In genomic region chr6:159606786-159607185, GRCh38 we compare ENCODE assay signal across 19 cellular contexts.
"Had no signal": no experiment of that assay in that cellular context is flagged by ENCODE, and none has a peak within 500 bp of the region (broad histone marks: within the 10 kb centered on the region; RNA-seq: fewer than 3 reads in every experiment).

No MANE protein-coding gene starts in this region.

- H3K4me3 Mint-ChIP-seq: activated naive CD8-positive, alpha-beta T cell; neural crest cell had no signal

- H3K4me1 ChIP-seq: breast epithelium, gastroesophageal sphincter, lower lobe of right lung, spleen, stomach, upper lobe of right lung had no signal

- H3K9me3 ChIP-seq: lower lobe of right lung, stomach, thoracic aorta, upper lobe of right lung had no signal

- H3K36me3 ChIP-seq: breast epithelium, gastroesophageal sphincter, heart right ventricle, lower lobe of right lung, spleen, stomach, thoracic aorta, upper lobe of right lung had no signal

- H3K4me3 ChIP-seq: breast epithelium, gastroesophageal sphincter, heart right ventricle, lower lobe of right lung, spleen, stomach, thoracic aorta, upper lobe of right lung had no signal

- DNase-seq: activated CD4-positive, alpha-beta T cell treated with anti-CD3 and anti-CD28 coated beads, Interleukin-2, amount 50 U/mL, for 1 hour; activated CD8-positive, alpha-beta memory T cell treated with anti-CD3 and anti-CD28 coated beads for 24 hours; activated gamma-delta T cell treated with Interleukin-2 at 50 U/mL for 16 hours; dermis blood vessel endothelial cell; heart right ventricle; left cardiac atrium; lower lobe of right lung; spleen; stomach; T-helper 1 cell; T1000; upper lobe of right lung had no signal

- H3K4me1 Mint-ChIP-seq: neural crest cell had no signal

- H3K27ac Mint-ChIP-seq: activated naive CD8-positive, alpha-beta T cell had no signal

- ATAC-seq: activated CD4-positive, CD25-positive, alpha-beta regulatory T cell treated with anti-CD3 and anti-CD28 coated beads, Interleukin-2, amount 50 U/mL, for 24 hours; gastroesophageal sphincter; heart right ventricle; left cardiac atrium; lower lobe of right lung; sciatic nerve; upper lobe of right lung had no signal

- H3K27ac ChIP-seq: breast epithelium, gastroesophageal sphincter, heart right ventricle, lower lobe of right lung, spleen, stomach, thoracic aorta, upper lobe of right lung had no signal

- H3K27me3 ChIP-seq: breast epithelium, gastroesophageal sphincter, stomach, upper lobe of right lung had no signal
